Comparison of ENCODE assay signal across 11 cellular contexts in the genomic region with DNA sequence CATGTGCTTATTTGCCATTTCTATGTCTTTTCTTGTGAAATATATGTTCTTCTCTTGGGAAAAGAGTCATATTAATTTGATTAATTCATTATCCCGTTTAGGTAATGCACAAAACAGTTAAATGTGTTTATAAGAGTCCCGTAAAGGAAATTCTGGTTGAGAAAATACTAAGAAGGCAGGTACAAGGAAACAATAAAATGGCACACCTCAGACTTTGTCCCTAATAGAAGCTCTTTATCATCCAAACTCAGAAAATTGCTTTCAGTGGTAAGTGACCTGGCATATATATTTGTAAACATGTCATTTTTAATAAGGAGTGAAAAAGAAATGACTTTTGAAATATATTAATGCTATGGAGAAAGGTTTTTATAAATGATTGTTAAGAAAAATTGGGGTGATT.
"Had no signal": no experiment of that assay in that cellular context is flagged by ENCODE, and none has a peak within 500 bp of the region (broad histone marks: within the 10 kb centered on the region; RNA-seq: fewer than 3 reads in every experiment).

No MANE protein-coding gene starts in this region.

- FAIRE-seq: H1, H54 had no signal

- H3K9me3 Mint-ChIP-seq: GM23338, HFFc6 had no signal

- DNase-seq: GM23248, GOT3, H7, H9, HCEC 1CT, HFFc6 had no signal

- H3K27ac Mint-ChIP-seq: GM23338, H9, HFFc6 had no signal

- H3K27ac ChIP-seq: GM23248 had no signal

- H3K36me3 ChIP-seq: HAP-1 had no signal

- H3K4me3 Mint-ChIP-seq: GM23338, H9, HFFc6 had no signal

- ATAC-seq: GM23338, HCT116 had no signal

- H3K9me3 ChIP-seq: HAP-1 had no signal

- H3K4me3 ChIP-seq: GM23248, GM23338, HAP-1 had no signal
